In the genomic region with DNA sequence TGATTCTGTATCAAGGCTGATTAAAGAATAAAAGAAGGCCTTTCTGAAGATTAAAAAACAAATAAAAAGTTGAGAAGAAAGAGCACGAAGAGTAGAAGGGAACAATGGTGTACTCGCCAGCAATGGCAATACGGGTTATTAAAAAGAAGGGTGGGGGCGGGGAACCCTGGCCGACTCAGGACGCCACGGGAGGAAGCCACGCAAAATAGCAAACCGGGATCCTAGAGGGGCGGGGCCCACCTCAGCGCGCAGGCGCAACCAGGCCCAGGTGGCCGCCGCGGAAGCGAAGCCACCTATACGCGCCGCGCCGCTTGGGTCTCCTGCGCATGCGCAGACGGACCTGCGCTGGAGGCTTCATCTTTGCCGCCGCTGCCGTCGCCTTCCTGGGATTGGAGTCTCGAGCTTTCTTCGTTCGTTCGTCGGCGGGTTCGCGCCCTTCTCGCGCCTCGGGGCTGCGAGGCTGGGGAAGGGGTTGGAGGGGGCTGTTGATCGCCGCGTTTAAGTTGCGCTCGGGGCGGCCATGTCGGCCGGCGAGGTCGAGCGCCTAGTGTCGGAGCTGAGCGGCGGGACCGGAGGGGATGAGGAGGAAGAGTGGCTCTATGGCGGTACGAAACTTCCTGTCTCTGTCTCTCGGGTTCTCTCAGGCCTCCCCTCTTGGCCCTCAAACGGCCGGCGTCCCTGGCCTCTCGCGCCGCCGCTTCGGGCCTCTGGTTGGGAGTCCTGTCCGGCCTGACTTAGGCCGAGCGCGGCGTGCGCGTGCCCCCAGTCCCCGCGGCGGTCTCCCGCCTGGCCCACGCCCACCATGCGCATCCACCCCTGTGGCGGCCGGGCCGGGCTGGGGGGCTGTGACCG, we compare ENCODE assay signal across 1 cellular context.
TF ChIP-seq lines count a peak whose summit lies in the region.

A gene with protein sequence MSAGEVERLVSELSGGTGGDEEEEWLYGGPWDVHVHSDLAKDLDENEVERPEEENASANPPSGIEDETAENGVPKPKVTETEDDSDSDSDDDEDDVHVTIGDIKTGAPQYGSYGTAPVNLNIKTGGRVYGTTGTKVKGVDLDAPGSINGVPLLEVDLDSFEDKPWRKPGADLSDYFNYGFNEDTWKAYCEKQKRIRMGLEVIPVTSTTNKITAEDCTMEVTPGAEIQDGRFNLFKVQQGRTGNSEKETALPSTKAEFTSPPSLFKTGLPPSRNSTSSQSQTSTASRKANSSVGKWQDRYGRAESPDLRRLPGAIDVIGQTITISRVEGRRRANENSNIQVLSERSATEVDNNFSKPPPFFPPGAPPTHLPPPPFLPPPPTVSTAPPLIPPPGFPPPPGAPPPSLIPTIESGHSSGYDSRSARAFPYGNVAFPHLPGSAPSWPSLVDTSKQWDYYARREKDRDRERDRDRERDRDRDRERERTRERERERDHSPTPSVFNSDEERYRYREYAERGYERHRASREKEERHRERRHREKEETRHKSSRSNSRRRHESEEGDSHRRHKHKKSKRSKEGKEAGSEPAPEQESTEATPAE (plus strand): TSS at position 323 of the 852 bp plus-strand sequence. CDS start 198 bp downstream, at position 521.

TF ChIP-seq in HepG2, 621 proteins besides CTCF, POLR2A, EP300 and RAD21 (continued from another document and continues in another):
- TF ChIP-seq KDM4B (CRISPR knock-in tag; IDR thresholded peaks at IDR 0.05) = 0 out of 2 replicates have a peak, but pooled peaks have one; percentile 36
- TF ChIP-seq, protein P1, sequence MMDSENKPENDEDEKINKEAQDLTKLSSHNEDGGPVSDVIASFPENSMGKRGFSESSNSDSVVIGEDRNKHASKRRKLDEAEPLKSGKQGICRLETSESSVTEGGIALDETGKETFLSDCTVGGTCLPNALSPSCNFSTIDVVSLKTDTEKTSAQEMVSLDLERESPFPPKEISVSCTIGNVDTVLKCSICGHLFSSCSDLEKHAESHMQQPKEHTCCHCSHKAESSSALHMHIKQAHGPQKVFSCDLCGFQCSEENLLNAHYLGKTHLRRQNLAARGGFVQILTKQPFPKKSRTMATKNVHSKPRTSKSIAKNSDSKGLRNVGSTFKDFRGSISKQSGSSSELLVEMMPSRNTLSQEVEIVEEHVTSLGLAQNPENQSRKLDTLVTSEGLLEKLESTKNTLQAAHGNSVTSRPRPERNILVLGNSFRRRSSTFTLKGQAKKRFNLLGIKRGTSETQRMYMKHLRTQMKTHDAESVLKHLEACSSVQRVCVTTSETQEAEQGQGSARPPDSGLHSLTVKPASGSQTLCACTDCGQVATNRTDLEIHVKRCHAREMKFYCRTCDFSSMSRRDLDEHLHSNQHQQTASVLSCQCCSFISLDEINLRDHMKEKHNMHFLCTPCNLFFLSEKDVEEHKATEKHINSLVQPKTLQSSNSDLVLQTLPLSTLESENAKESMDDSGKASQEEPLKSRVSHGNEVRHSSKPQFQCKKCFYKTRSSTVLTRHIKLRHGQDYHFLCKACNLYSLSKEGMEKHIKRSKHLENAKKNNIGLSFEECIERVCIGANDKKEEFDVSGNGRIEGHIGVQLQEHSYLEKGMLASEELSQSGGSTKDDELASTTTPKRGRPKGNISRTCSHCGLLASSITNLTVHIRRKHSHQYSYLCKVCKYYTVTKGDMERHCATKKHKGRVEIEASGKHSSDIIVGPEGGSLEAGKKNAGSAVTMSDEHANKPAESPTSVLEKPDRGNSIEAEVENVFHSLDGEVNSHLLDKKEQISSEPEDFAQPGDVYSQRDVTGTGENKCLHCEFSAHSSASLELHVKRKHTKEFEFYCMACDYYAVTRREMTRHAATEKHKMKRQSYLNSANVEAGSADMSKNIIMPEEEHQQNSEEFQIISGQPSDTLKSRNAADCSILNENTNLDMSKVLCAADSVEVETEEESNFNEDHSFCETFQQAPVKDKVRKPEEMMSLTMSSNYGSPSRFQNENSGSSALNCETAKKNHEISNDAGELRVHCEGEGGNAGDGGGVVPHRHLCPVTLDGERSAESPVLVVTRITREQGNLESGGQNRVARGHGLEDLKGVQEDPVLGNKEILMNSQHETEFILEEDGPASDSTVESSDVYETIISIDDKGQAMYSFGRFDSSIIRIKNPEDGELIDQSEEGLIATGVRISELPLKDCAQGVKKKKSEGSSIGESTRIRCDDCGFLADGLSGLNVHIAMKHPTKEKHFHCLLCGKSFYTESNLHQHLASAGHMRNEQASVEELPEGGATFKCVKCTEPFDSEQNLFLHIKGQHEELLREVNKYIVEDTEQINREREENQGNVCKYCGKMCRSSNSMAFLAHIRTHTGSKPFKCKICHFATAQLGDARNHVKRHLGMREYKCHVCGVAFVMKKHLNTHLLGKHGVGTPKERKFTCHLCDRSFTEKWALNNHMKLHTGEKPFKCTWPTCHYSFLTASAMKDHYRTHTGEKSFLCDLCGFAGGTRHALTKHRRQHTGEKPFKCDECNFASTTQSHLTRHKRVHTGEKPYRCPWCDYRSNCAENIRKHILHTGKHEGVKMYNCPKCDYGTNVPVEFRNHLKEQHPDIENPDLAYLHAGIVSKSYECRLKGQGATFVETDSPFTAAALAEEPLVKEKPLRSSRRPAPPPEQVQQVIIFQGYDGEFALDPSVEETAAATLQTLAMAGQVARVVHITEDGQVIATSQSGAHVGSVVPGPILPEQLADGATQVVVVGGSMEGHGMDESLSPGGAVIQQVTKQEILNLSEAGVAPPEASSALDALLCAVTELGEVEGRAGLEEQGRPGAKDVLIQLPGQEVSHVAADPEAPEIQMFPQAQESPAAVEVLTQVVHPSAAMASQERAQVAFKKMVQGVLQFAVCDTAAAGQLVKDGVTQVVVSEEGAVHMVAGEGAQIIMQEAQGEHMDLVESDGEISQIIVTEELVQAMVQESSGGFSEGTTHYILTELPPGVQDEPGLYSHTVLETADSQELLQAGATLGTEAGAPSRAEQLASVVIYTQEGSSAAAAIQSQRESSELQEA (CRISPR knock-in tag; IDR thresholded peaks at IDR 0.05; ENCODE audit: not compliant biosample characterization) = no peak
- TF ChIP-seq ZNF75D (CRISPR knock-in tag; IDR thresholded peaks at IDR 0.05; ENCODE audit: borderline replicate concordance) = no peak
- TF ChIP-seq, protein P2, sequence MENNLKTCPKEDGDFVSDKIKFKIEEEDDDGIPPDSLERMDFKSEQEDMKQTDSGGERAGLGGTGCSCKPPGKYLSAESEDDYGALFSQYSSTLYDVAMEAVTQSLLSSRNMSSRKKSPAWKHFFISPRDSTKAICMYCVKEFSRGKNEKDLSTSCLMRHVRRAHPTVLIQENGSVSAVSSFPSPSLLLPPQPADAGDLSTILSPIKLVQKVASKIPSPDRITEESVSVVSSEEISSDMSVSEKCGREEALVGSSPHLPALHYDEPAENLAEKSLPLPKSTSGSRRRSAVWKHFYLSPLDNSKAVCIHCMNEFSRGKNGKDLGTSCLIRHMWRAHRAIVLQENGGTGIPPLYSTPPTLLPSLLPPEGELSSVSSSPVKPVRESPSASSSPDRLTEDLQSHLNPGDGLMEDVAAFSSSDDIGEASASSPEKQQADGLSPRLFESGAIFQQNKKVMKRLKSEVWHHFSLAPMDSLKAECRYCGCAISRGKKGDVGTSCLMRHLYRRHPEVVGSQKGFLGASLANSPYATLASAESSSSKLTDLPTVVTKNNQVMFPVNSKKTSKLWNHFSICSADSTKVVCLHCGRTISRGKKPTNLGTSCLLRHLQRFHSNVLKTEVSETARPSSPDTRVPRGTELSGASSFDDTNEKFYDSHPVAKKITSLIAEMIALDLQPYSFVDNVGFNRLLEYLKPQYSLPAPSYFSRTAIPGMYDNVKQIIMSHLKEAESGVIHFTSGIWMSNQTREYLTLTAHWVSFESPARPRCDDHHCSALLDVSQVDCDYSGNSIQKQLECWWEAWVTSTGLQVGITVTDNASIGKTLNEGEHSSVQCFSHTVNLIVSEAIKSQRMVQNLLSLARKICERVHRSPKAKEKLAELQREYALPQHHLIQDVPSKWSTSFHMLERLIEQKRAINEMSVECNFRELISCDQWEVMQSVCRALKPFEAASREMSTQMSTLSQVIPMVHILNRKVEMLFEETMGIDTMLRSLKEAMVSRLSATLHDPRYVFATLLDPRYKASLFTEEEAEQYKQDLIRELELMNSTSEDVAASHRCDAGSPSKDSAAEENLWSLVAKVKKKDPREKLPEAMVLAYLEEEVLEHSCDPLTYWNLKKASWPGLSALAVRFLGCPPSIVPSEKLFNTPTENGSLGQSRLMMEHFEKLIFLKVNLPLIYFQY (CRISPR knock-in tag; IDR thresholded peaks at IDR 0.05; ENCODE audit: borderline replicate concordance) = no peak
- TF ChIP-seq KDM5B (CRISPR knock-in tag; IDR thresholded peaks at IDR 0.05; ENCODE audit: borderline replicate concordance) = peak; percentile 96
- TF ChIP-seq FOSL2 (CRISPR knock-in tag; IDR thresholded peaks at IDR 0.05) = peak; percentile 23; the same call in 1 of the 2 replicates
- TF ChIP-seq ZNF790 (CRISPR knock-in tag; IDR thresholded peaks at IDR 0.05; ENCODE audit: borderline replicate concordance) = peak; percentile 38; the same call in 1 of the 2 replicates
- TF ChIP-seq, protein P3, sequence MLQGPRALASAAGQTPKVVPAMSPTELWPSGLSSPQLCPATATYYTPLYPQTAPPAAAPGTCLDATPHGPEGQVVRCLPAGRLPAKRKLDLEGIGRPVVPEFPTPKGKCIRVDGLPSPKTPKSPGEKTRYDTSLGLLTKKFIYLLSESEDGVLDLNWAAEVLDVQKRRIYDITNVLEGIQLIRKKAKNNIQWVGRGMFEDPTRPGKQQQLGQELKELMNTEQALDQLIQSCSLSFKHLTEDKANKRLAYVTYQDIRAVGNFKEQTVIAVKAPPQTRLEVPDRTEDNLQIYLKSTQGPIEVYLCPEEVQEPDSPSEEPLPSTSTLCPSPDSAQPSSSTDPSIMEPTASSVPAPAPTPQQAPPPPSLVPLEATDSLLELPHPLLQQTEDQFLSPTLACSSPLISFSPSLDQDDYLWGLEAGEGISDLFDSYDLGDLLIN (CRISPR knock-in tag; IDR thresholded peaks at IDR 0.05; ENCODE audit: borderline replicate concordance) = no peak
- TF ChIP-seq, protein P4, sequence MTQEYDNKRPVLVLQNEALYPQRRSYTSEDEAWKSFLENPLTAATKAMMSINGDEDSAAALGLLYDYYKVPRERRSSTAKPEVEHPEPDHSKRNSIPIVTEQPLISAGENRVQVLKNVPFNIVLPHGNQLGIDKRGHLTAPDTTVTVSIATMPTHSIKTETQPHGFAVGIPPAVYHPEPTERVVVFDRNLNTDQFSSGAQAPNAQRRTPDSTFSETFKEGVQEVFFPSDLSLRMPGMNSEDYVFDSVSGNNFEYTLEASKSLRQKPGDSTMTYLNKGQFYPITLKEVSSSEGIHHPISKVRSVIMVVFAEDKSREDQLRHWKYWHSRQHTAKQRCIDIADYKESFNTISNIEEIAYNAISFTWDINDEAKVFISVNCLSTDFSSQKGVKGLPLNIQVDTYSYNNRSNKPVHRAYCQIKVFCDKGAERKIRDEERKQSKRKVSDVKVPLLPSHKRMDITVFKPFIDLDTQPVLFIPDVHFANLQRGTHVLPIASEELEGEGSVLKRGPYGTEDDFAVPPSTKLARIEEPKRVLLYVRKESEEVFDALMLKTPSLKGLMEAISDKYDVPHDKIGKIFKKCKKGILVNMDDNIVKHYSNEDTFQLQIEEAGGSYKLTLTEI (CRISPR knock-in tag; conservative IDR thresholded peaks at IDR 0.05) = no peak
- TF ChIP-seq SAFB2 (CRISPR knock-in tag; IDR thresholded peaks at IDR 0.05; ENCODE audit: borderline replicate concordance, low read depth) = peak; percentile 67; the same call in 1 of the 2 replicates
- no peak for TF ChIP-seq MEIS1 (CRISPR knock-in tag; IDR thresholded peaks at IDR 0.05; ENCODE audit: borderline replicate concordance)
- peak; percentile 73 for TF ChIP-seq KLF6 (CRISPR knock-in tag; IDR thresholded peaks at IDR 0.05)
- TF ChIP-seq, protein P5, sequence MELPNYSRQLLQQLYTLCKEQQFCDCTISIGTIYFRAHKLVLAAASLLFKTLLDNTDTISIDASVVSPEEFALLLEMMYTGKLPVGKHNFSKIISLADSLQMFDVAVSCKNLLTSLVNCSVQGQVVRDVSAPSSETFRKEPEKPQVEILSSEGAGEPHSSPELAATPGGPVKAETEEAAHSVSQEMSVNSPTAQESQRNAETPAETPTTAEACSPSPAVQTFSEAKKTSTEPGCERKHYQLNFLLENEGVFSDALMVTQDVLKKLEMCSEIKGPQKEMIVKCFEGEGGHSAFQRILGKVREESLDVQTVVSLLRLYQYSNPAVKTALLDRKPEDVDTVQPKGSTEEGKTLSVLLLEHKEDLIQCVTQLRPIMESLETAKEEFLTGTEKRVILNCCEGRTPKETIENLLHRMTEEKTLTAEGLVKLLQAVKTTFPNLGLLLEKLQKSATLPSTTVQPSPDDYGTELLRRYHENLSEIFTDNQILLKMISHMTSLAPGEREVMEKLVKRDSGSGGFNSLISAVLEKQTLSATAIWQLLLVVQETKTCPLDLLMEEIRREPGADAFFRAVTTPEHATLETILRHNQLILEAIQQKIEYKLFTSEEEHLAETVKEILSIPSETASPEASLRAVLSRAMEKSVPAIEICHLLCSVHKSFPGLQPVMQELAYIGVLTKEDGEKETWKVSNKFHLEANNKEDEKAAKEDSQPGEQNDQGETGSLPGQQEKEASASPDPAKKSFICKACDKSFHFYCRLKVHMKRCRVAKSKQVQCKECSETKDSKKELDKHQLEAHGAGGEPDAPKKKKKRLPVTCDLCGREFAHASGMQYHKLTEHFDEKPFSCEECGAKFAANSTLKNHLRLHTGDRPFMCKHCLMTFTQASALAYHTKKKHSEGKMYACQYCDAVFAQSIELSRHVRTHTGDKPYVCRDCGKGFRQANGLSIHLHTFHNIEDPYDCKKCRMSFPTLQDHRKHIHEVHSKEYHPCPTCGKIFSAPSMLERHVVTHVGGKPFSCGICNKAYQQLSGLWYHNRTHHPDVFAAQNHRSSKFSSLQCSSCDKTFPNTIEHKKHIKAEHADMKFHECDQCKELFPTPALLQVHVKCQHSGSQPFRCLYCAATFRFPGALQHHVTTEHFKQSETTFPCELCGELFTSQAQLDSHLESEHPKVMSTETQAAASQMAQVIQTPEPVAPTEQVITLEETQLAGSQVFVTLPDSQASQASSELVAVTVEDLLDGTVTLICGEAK (IDR thresholded peaks at IDR 0.05) = no peak
- TF ChIP-seq, protein P5 (CRISPR knock-in tag; IDR thresholded peaks at IDR 0.05) = peak; percentile 61; the same call in 1 of the 2 replicates
- peak; percentile 71; the same call in 1 of the 2 replicates for TF ChIP-seq ZNF510 (CRISPR knock-in tag; IDR thresholded peaks at IDR 0.05; ENCODE audit: low read depth)
